Comparison of ENCODE assay signal across 1 cellular context in genomic region chr15:59696332-59696731, GRCh38.
TF ChIP-seq lines count a peak whose summit lies in the region.

No MANE protein-coding gene starts in this region.

TF ChIP-seq in H1, 55 proteins besides CTCF, POLR2A, EP300 and RAD21:
- TF ChIP-seq KDM1A (IDR thresholded peaks at IDR 0.05; ENCODE audit: borderline replicate concordance, low read length) (no peak), CHD1 (IDR thresholded peaks at IDR 0.05; ENCODE audit: low read depth, low read length) (no peak), NANOG (IDR thresholded peaks at IDR 0.05; ENCODE audit: insufficient read depth, low read depth, low read length, poor library complexity, severe bottlenecking) (no peak), TCF12 (IDR thresholded peaks at IDR 0.05; ENCODE audit: low read depth, low read length) (no peak), TAF1 (IDR thresholded peaks at IDR 0.05; ENCODE audit: low read depth, low read length) (no peak), E2F6 (IDR thresholded peaks at IDR 0.05) (no peak), SIRT6 (IDR thresholded peaks at IDR 0.05; ENCODE audit: low read length) (no peak), CHD2 (IDR thresholded peaks at IDR 0.05; ENCODE audit: low read length) (no peak), GTF2F1 (IDR thresholded peaks at IDR 0.05; ENCODE audit: borderline replicate concordance, low read depth, low read length) (no peak), SIN3A (conservative IDR thresholded peaks at IDR 0.05 in 1 of 2, IDR thresholded peaks at IDR 0.05 in 1 of 2; ENCODE audit: low read depth in 1 of 2, low read length in 2 of 2) (no peak), MAX (IDR thresholded peaks at IDR 0.05) (no peak), SP2 (IDR thresholded peaks at IDR 0.05; ENCODE audit: low read length) (no peak), ZNF274 (IDR thresholded peaks at IDR 0.05; ENCODE audit: borderline replicate concordance, extremely low read depth, low read length) (no peak)
TF ChIP-seq in H1: peak in this region for 0.
